Comparison of ENCODE assay signal across 13 cellular contexts in the genomic region with DNA sequence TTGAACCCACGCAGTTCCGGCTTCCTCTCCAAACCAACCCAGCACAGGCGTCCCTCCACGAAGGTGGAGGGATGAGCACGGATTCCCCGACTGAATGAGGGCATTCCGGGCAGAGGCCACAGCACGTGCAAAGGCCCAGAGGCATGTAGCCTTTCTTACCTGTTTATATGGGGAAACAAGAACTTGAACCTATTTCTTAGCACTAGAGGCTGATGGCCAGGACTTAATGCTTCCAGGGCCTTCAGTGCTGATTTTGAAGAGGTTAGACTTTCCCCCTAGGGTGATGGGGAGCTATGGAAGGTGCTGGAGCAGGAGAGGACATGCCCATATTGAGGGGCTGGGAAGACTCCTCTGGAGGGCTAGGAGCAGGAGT. TPM values are rescaled to one million over a fixed set of nuclear protein-coding genes. Genes with fewer than 3 reads are reported as not detected.
DNase-seq lines count a peak whose midpoint lies in the region; ATAC-seq and TF ChIP-seq lines count a peak whose summit lies in the region.
"Had no signal": no experiment of that assay in that cellular context is flagged by ENCODE, and none has a peak within 500 bp of the region (broad histone marks: within the 10 kb centered on the region; RNA-seq: fewer than 3 reads in every experiment).

No MANE protein-coding gene starts in this region.

- CTCF ChIA-PET in OCI-LY7 (lab: Charles Lee; ENCODE audit: unreplicated experiment) = no interaction called here

- intact Hi-C loops in OCI-LY7 (cut with micrococcal nuclease; ENCODE audit: unreplicated experiment) (loop anchor here (5.0 to 10.0 kb wide), 2 partner anchors 155 to 347 kb away; partner anchors contain the start of gene FCHO1), dorsolateral prefrontal cortex (cut with DNase I) (loop anchor here in 1 of 2 donors (5.0 kb wide), 1 partner anchor 42 kb away; no protein-coding TSS in a partner anchor), left ventricle myocardium superior (cut with micrococcal nuclease) (no loop called here)

- peak overlapping the region; percentile 86 for H3K4me3 Mint-ChIP-seq in activated naive CD4-positive, alpha-beta T cell treated with anti-CD3 and anti-CD28 coated beads, Interleukin-2, amount 50 U/mL, for 24 hours

- peaks cover 54% of the 10 kb centered on the region; the same call in 1 of the 2 replicates for H3K79me2 ChIP-seq in OCI-LY7 (ENCODE audit: insufficient read depth, low read depth, low read length)

- no peak overlapping the region for H2AFZ ChIP-seq in OCI-LY7 (ENCODE audit: low read length)

- H3K4me1 ChIP-seq in OCI-LY7 (ENCODE audit: insufficient read depth, low read length, poor library complexity, severe bottlenecking) = peaks cover 61% of the 10 kb centered on the region

- no peaks in the 10 kb centered on the region for H3K27me3 Mint-ChIP-seq in activated naive CD4-positive, alpha-beta T cell treated with anti-CD3 and anti-CD28 coated beads, Interleukin-2, amount 50 U/mL, for 24 hours

- no peaks in the 10 kb centered on the region for H3K9me3 ChIP-seq in OCI-LY7 (ENCODE audit: low read length)
- H3K9me3 ChIP-seq: ascending aorta had no signal

- H3K4me3 ChIP-seq in OCI-LY7 (ENCODE audit: low read depth, low read length, poor library complexity, severe bottlenecking) = peak overlapping the region; percentile 77
- H3K4me3 ChIP-seq in dorsolateral prefrontal cortex = peak overlapping the region in 53 of 59 donors; percentile 16 to 94 (median 78)

- no peak for TF ChIP-seq CTCF in OCI-LY7 (conservative IDR thresholded peaks at IDR 0.05; ENCODE audit: low read length)
- TF ChIP-seq CTCF in dorsolateral prefrontal cortex (IDR thresholded peaks at IDR 0.05 in 54 of 56, conservative IDR thresholded peaks at IDR 0.05 in 2 of 56; ENCODE audit: low read depth in 1 of 56, partially characterized antibody in 56 of 56) = no peak

- H3K27me3 ChIP-seq in dorsolateral prefrontal cortex = peaks cover 0 to 7% (median 0%) of the 10 kb centered on the region in 45 donors
- H3K27me3 ChIP-seq: ascending aorta had no signal

- peaks cover 28% of the 10 kb centered on the region for H3K4me1 Mint-ChIP-seq in activated naive CD4-positive, alpha-beta T cell treated with anti-CD3 and anti-CD28 coated beads, Interleukin-2, amount 50 U/mL, for 24 hours

- DNase-seq in activated naive CD4-positive, alpha-beta T cell (lab: John Stamatoyannopoulos, UW) = no peak
- DNase-seq in OCI-LY7 (ENCODE audit: low spot score) (no peak), dorsolateral prefrontal cortex (no peak), left ventricle myocardium superior (no peak), middle frontal gyrus (ENCODE audit: extremely low spot score, low spot score) (no peak)
- DNase-seq: dermis blood vessel endothelial cell, mammary epithelial cell, NCI-H1930 had no signal

- H3K9me2 ChIP-seq in OCI-LY7 (ENCODE audit: insufficient read depth, low read length) = no peaks in the 10 kb centered on the region

- no peaks in the 10 kb centered on the region for H4K20me1 ChIP-seq in OCI-LY7 (ENCODE audit: insufficient read depth, low read length)

- peak overlapping the region; percentile 78 for H3K4me2 ChIP-seq in OCI-LY7 (ENCODE audit: low read length)

- H3K36me3 ChIP-seq in OCI-LY7 (ENCODE audit: insufficient read depth, low read length) = peaks cover 29% of the 10 kb centered on the region
- H3K36me3 ChIP-seq: ascending aorta had no signal

- peak overlapping the region; percentile 90 for H3K27ac ChIP-seq in OCI-LY7 (ENCODE audit: low read depth, low read length, poor library complexity, severe bottlenecking)
- peak overlapping the region in 53 of 59 donors; percentile 28 to 100 (median 90) for H3K27ac ChIP-seq in dorsolateral prefrontal cortex
- peak overlapping the region; percentile 88 for H3K27ac ChIP-seq in temporal lobe (ENCODE audit: low read depth, low read length)
- H3K27ac ChIP-seq: ascending aorta had no signal

- H3K36me3 Mint-ChIP-seq in activated naive CD4-positive, alpha-beta T cell treated with anti-CD3 and anti-CD28 coated beads, Interleukin-2, amount 50 U/mL, for 24 hours = no peaks in the 10 kb centered on the region

- POLR2A ChIA-PET in OCI-LY7 (lab: Charles Lee) = interaction anchor here (0.6 to 1.1 kb wide), 3 partner anchors 8 to 93 kb away, joined by 3 to 6 read pairs (median 3); partner anchors contain the start of gene MPV17L2

- H3K9me3 Mint-ChIP-seq in activated naive CD4-positive, alpha-beta T cell treated with anti-CD3 and anti-CD28 coated beads, Interleukin-2, amount 50 U/mL, for 24 hours = no peaks in the 10 kb centered on the region

- TSS peak; percentile 71 for BruUV-seq in OCI-LY7 (replicated peaks; lab: Mats Ljungman, UMichigan)

- ATAC-seq in GM21717 (IDR thresholded peaks at IDR 0.05; ENCODE audit: unreplicated experiment) (no peak), left ventricle myocardium superior (no peak)

- peak overlapping the region; percentile 86 for H3K27ac Mint-ChIP-seq in activated naive CD4-positive, alpha-beta T cell treated with anti-CD3 and anti-CD28 coated beads, Interleukin-2, amount 50 U/mL, for 24 hours

RNA-seq across cellular contexts. Expression of gene MAST3, which starts 2.0 kb away (rescaled TPM):
- 14.3 and 14.8 TPM in 2 replicates for total RNA-seq in OCI-LY7 (2014; rRNA removed; shearing (Covaris generic))
- total RNA-seq in OCI-LY7 (2022) = 31.0 and 31.4 TPM in 2 replicates
- total RNA-seq in dorsolateral prefrontal cortex = 100 to 1,000 TPM; 138 to 282 (median 205) TPM
- 7.6 TPM for total RNA-seq in temporal lobe
- total RNA-seq in left ventricle myocardium superior = 5.6 TPM

RNA-seq across cellular contexts. Expression of gene IL12RB1, which starts 12.9 kb away (rescaled TPM):
- total RNA-seq in OCI-LY7 (2014; rRNA removed; shearing (Covaris generic)) = 6.0 and 7.7 TPM in 2 replicates
- total RNA-seq in OCI-LY7 (2022) (26.0 and 41.7 TPM in 2 replicates), dorsolateral prefrontal cortex (1 to 10 TPM in 102 of 120 experiments, under 1 TPM in 18; 0.32 to 5.4 (median 1.5) TPM), temporal lobe (not detected), left ventricle myocardium superior (0.94 TPM)
- total RNA-seq: LHCN-M2, mammary epithelial cell had no signal

RNA-seq across cellular contexts. Expression of gene PIK3R2, which starts 53.4 kb away (rescaled TPM):
- 1.6 and 3.2 TPM in 2 replicates for total RNA-seq in OCI-LY7 (2014; rRNA removed; shearing (Covaris generic))
- total RNA-seq in OCI-LY7 (2022) = 20.5 and 30.0 TPM in 2 replicates
- 10 to 100 TPM; 32.9 to 92.3 (median 63.4) TPM for total RNA-seq in dorsolateral prefrontal cortex
- total RNA-seq in temporal lobe = 62.7 TPM
- total RNA-seq in left ventricle myocardium superior = 29.6 TPM

Comparison
In these comparisons a context has a peak if more than half of its experiments do, and no peak if none do; other contexts are left out.
1. RNA of gene MAST3, which starts 2.0 kb away (total RNA-seq): 138 to 282 TPM in dorsolateral prefrontal cortex; 14.3 to 31.4 TPM in OCI-LY7, 7.6 TPM in temporal lobe (single experiment) and 5.6 TPM in left ventricle myocardium superior (single experiment); every median in the first group is over 4 times any median in the second.
2. Peak in every context shown above with its lines, with median percentiles within 50 percentile points of each other: H3K27ac ChIP-seq.